18 cellular contexts compared by ENCODE assay signal in genomic region chr2:39203382-39203781, GRCh38. TPM values are rescaled to one million over a fixed set of nuclear protein-coding genes. Genes with fewer than 3 reads are reported as not detected.
DNase-seq lines count a peak whose midpoint lies in the region; ATAC-seq and TF ChIP-seq lines count a peak whose summit lies in the region.
"Had no signal": no experiment of that assay in that cellular context is flagged by ENCODE, and none has a peak within 500 bp of the region (broad histone marks: within the 10 kb centered on the region; RNA-seq: fewer than 3 reads in every experiment).

No MANE protein-coding gene starts in this region.

- POLR2A ChIA-PET in WTC11 (lab: Charles Lee) = no interaction called here

- no peak for TF ChIP-seq CTCF in WTC11 (IDR thresholded peaks at IDR 0.05)

- H3K4me3 ChIP-seq in iPS-20b (ENCODE audit: low read length) = no peak overlapping the region
- H3K4me3 ChIP-seq: HAP-1 had no signal

- peaks cover 4 to 18% of the 10 kb centered on the region in 2 donors for H3K9me3 Mint-ChIP-seq in activated naive CD4-positive, alpha-beta T cell treated with anti-CD3 and anti-CD28 coated beads, Interleukin-2, amount 50 U/mL, for 72 hours
- H3K9me3 Mint-ChIP-seq in WTC11 = peaks cover 24% of the 10 kb centered on the region
- H3K9me3 Mint-ChIP-seq: CD4-positive, alpha-beta T cell had no signal

- no peaks in the 10 kb centered on the region for H3K36me3 ChIP-seq in iPS-20b (ENCODE audit: insufficient read depth, low read depth, low read length)
- H3K36me3 ChIP-seq: HAP-1 had no signal

- CTCF ChIA-PET in WTC11 (lab: Charles Lee) = interaction anchor here (0.7 to 2.0 kb wide), 4 partner anchors 25 to 375 kb away, joined by 3 to 9 read pairs (median 6); no protein-coding TSS in a partner anchor

- H3K9ac ChIP-seq in iPS-20b (ENCODE audit: low read depth, low read length) = no peak overlapping the region

- peak overlapping the region; percentile 51 for H3K27ac ChIP-seq in iPS-20b (ENCODE audit: low read length)
- H3K27ac ChIP-seq: 22Rv1 had no signal

- H3K27ac Mint-ChIP-seq in activated naive CD4-positive, alpha-beta T cell treated with anti-CD3 and anti-CD28 coated beads, Interleukin-2, amount 50 U/mL, for 72 hours = no peak overlapping the region
- peak overlapping the region; percentile 71 for H3K27ac Mint-ChIP-seq in WTC11
- H3K27ac Mint-ChIP-seq: B cell; CD4-positive, alpha-beta T cell had no signal

- ATAC-seq in activated naive CD4-positive, alpha-beta T cell treated with anti-CD3 and anti-CD28 coated beads, Interleukin-2, amount 50 U/mL, for 72 hours = peak; percentile 5 to 54
- no peak for ATAC-seq in WTC11

- no peaks in the 10 kb centered on the region for H3K27me3 Mint-ChIP-seq in WTC11 (ENCODE audit: low read depth)
- H3K27me3 Mint-ChIP-seq: B cell; CD4-positive, alpha-beta T cell had no signal

- peaks cover 22% of the 10 kb centered on the region for H3K4me1 Mint-ChIP-seq in WTC11
- H3K4me1 Mint-ChIP-seq: B cell had no signal

- H3K36me3 Mint-ChIP-seq in activated naive CD4-positive, alpha-beta T cell treated with anti-CD3 and anti-CD28 coated beads, Interleukin-2, amount 50 U/mL, for 72 hours = peaks cover 4 to 7% of the 10 kb centered on the region in 2 donors
- H3K36me3 Mint-ChIP-seq in WTC11 = peaks cover 8% of the 10 kb centered on the region; the same call in 1 of the 2 replicates

- H3K4me1 ChIP-seq in iPS-20b (ENCODE audit: insufficient read depth, low read length) = peaks cover 13% of the 10 kb centered on the region

- no peaks in the 10 kb centered on the region for H3K9me3 ChIP-seq in iPS-20b (ENCODE audit: insufficient read depth, low read depth, low read length)
- H3K9me3 ChIP-seq: HAP-1 had no signal

- DNase-seq in NCI-H1436 (lab: John Stamatoyannopoulos, UW) = peak; percentile 28
- no peak for DNase-seq in NCI-H1436 treated with DMSO at 0.1 percent for 48 hours (lab: John Stamatoyannopoulos, UW)
- no peak for DNase-seq in activated naive CD4-positive, alpha-beta T cell treated with anti-CD3 and anti-CD28 coated beads, Interleukin-2, amount 50 U/mL, for 72 hours (ENCODE audit: low spot score in 2 of 2)
- no peak for DNase-seq in activated naive CD4-positive, alpha-beta T cell (lab: John Stamatoyannopoulos, UW)
- no peak for DNase-seq in WTC11 (ENCODE audit: low spot score)
- DNase-seq in DMS153 (lab: John Stamatoyannopoulos, UW) = no peak
- DNase-seq in NCI-H69 (lab: John Stamatoyannopoulos, UW) = no peak
- DNase-seq: Calu3; CD4-positive, alpha-beta T cell; DMS79; NCI-H2029; Right ventricle myocardium superior had no signal

- H3K27me3 ChIP-seq in iPS-20b (ENCODE audit: insufficient read depth, low read length) = no peaks in the 10 kb centered on the region

- H3K4me3 Mint-ChIP-seq in WTC11 = no peak overlapping the region
- H3K4me3 Mint-ChIP-seq: B cell; CD4-positive, alpha-beta T cell had no signal

TF ChIP-seq in WTC11, 78 proteins besides CTCF, POLR2A, EP300 and RAD21 (continues in another document):
- TF ChIP-seq NFATC4 (CRISPR knock-in tag; IDR thresholded peaks at IDR 0.05) (no peak), SMAD4 (CRISPR knock-in tag; IDR thresholded peaks at IDR 0.05) (no peak), TCF7 (CRISPR knock-in tag; IDR thresholded peaks at IDR 0.05; ENCODE audit: low read depth) (no peak), NFE2L1 (CRISPR knock-in tag; IDR thresholded peaks at IDR 0.05) (no peak), ZNF281 (CRISPR knock-in tag; IDR thresholded peaks at IDR 0.05) (no peak), E2F1 (CRISPR knock-in tag; IDR thresholded peaks at IDR 0.05) (no peak), NR3C1 (CRISPR knock-in tag; conservative IDR thresholded peaks at IDR 0.05; ENCODE audit: low read depth) (no peak), CBFB (CRISPR knock-in tag; IDR thresholded peaks at IDR 0.05; ENCODE audit: low read depth) (no peak), PRRX2 (CRISPR knock-in tag; IDR thresholded peaks at IDR 0.05) (no peak), GRHL2 (CRISPR knock-in tag; IDR thresholded peaks at IDR 0.05; ENCODE audit: insufficient replicate concordance, severe bottlenecking) (no peak), RELA (CRISPR knock-in tag; IDR thresholded peaks at IDR 0.05; ENCODE audit: borderline replicate concordance) (no peak), IRF2 (CRISPR knock-in tag; IDR thresholded peaks at IDR 0.05; ENCODE audit: borderline replicate concordance, low read depth) (no peak), GABPB1 (CRISPR knock-in tag; IDR thresholded peaks at IDR 0.05) (no peak), CREM (CRISPR knock-in tag; IDR thresholded peaks at IDR 0.05) (no peak), ZMAT4 (CRISPR knock-in tag; IDR thresholded peaks at IDR 0.05) (no peak), MLX (CRISPR knock-in tag; IDR thresholded peaks at IDR 0.05) (no peak), JUN (CRISPR knock-in tag; IDR thresholded peaks at IDR 0.05) (no peak)
- TF ChIP-seq, protein P1, sequence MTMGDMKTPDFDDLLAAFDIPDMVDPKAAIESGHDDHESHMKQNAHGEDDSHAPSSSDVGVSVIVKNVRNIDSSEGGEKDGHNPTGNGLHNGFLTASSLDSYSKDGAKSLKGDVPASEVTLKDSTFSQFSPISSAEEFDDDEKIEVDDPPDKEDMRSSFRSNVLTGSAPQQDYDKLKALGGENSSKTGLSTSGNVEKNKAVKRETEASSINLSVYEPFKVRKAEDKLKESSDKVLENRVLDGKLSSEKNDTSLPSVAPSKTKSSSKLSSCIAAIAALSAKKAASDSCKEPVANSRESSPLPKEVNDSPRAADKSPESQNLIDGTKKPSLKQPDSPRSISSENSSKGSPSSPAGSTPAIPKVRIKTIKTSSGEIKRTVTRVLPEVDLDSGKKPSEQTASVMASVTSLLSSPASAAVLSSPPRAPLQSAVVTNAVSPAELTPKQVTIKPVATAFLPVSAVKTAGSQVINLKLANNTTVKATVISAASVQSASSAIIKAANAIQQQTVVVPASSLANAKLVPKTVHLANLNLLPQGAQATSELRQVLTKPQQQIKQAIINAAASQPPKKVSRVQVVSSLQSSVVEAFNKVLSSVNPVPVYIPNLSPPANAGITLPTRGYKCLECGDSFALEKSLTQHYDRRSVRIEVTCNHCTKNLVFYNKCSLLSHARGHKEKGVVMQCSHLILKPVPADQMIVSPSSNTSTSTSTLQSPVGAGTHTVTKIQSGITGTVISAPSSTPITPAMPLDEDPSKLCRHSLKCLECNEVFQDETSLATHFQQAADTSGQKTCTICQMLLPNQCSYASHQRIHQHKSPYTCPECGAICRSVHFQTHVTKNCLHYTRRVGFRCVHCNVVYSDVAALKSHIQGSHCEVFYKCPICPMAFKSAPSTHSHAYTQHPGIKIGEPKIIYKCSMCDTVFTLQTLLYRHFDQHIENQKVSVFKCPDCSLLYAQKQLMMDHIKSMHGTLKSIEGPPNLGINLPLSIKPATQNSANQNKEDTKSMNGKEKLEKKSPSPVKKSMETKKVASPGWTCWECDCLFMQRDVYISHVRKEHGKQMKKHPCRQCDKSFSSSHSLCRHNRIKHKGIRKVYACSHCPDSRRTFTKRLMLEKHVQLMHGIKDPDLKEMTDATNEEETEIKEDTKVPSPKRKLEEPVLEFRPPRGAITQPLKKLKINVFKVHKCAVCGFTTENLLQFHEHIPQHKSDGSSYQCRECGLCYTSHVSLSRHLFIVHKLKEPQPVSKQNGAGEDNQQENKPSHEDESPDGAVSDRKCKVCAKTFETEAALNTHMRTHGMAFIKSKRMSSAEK (CRISPR knock-in tag; IDR thresholded peaks at IDR 0.05; ENCODE audit: borderline replicate concordance) = no peak

RNA-seq across cellular contexts. Expression of gene CDKL4, which starts 40.4 kb away (rescaled TPM):
- total RNA-seq in activated naive CD4-positive, alpha-beta T cell treated with anti-CD3 and anti-CD28 coated beads, Interleukin-2, amount 50 U/mL, for 72 hours = not detected
- 0.16 to 0.46 TPM (median 0.34 TPM) in 3 replicates for total RNA-seq in WTC11 (2021)
- total RNA-seq: B cell, HT-29, NCI-H460, Right ventricle myocardium superior had no signal
